ENCODE assay signal across 16 cellular contexts in genomic region chr14:24848427-24848826, GRCh38.
A peak's percentile ranks its signal among the peaks of the same experiment; 100 is the strongest.
DNase-seq lines count a peak whose midpoint lies in the region; ATAC-seq, FAIRE-seq and TF ChIP-seq lines count a peak whose summit lies in the region.
"Had no signal": no experiment of that assay in that cellular context is flagged by ENCODE, and none has a peak within 500 bp of the region (broad histone marks: within the 10 kb centered on the region; RNA-seq: fewer than 3 reads in every experiment).

No MANE protein-coding gene starts in this region.

- no peak for FAIRE-seq in keratinocyte (lab: Jason Lieb, UNC)
- FAIRE-seq: A549 had no signal

- no peak overlapping the region for H3K9ac ChIP-seq in keratinocyte (ENCODE audit: control insufficient read depth, extremely low read depth, insufficient read depth, low read length)

- no peaks in the 10 kb centered on the region for H3K36me3 ChIP-seq in brain microvascular endothelial cell (replicated peaks)
- no peaks in the 10 kb centered on the region for H3K36me3 ChIP-seq in keratinocyte (ENCODE audit: control insufficient read depth in 2 of 2, extremely low read depth in 1 of 2, insufficient read depth in 2 of 2, low read length in 2 of 2)

- H2AFZ ChIP-seq in keratinocyte (ENCODE audit: control insufficient read depth, low read length): no peak overlapping the region

- H3K36me3 Mint-ChIP-seq in activated naive CD4-positive, alpha-beta T cell treated with anti-CD3 and anti-CD28 coated beads for 36 hours (ENCODE audit: low read depth): no peaks in the 10 kb centered on the region

- no peak overlapping the region for H3K4me3 ChIP-seq in brain microvascular endothelial cell (ENCODE audit: low read depth, low read length)
- H3K4me3 ChIP-seq in keratinocyte (ENCODE audit: control insufficient read depth in 2 of 3, extremely low read depth in 1 of 3, insufficient read depth in 2 of 3, low read depth in 1 of 3, low read length in 3 of 3): no peak overlapping the region
- H3K4me3 ChIP-seq: A549, heart left ventricle had no signal

- no peak for TF ChIP-seq CTCF in brain microvascular endothelial cell (IDR thresholded peaks at IDR 0.05; ENCODE audit: low read depth, low read length, missing control alignments)
- no peak for TF ChIP-seq CTCF in keratinocyte (optimal IDR thresholded peaks at IDR 0.05 in 1 of 3, IDR thresholded peaks at IDR 0.05 in 1 of 3, conservative IDR thresholded peaks at IDR 0.05 in 1 of 3; ENCODE audit: extremely low read depth in 1 of 3, insufficient read depth in 2 of 3, low read length in 3 of 3)

- H3K4me2 ChIP-seq in keratinocyte (ENCODE audit: control insufficient read depth, extremely low read depth, insufficient read depth, low read depth, low read length): peak overlapping the region; percentile 3
- H3K4me2 ChIP-seq: A549 had no signal

- peak; percentile 4 for DNase-seq in A172 (ENCODE audit: low spot score)
- DNase-seq in HS-27A (ENCODE audit: low read depth): peak; percentile 58
- DNase-seq in brain microvascular endothelial cell: peak; percentile 24
- no peak for DNase-seq in keratinocyte (ENCODE audit: low read depth, low spot score)
- DNase-seq in activated naive CD4-positive, alpha-beta T cell treated with anti-CD3 and anti-CD28 coated beads for 36 hours: no peak
- no peak for DNase-seq in activated CD4-positive, alpha-beta T cell treated with anti-CD3 and anti-CD28 coated beads for 4 hours
- DNase-seq in activated CD8-positive, alpha-beta memory T cell treated with anti-CD3 and anti-CD28 coated beads, Interleukin-2, amount 50 U/mL, for 4 hours: no peak
- DNase-seq: activated CD4-positive, CD25-positive, alpha-beta regulatory T cell; activated gamma-delta T cell; heart left ventricle; kidney glomerular epithelial cell; NCI-H82; stimulated activated CD4-positive, alpha-beta T cell treated with anti-CD3 and anti-CD28 coated beads, Interleukin-15, amount 100 ng/mL, for 24 hours had no signal

- no peaks in the 10 kb centered on the region for H3K9me1 ChIP-seq in keratinocyte (ENCODE audit: control insufficient read depth, extremely low read depth, insufficient read depth, low read length)

- H3K79me2 ChIP-seq in keratinocyte (ENCODE audit: control insufficient read depth, insufficient read depth, low read length): no peaks in the 10 kb centered on the region

- H3K27me3 ChIP-seq in brain microvascular endothelial cell (replicated peaks) (no peaks in the 10 kb centered on the region), keratinocyte (ENCODE audit: control insufficient read depth, extremely low read depth, insufficient read depth, low read length) (no peaks in the 10 kb centered on the region)
- H3K27me3 ChIP-seq: heart left ventricle had no signal

- no peak overlapping the region for H3K4me3 Mint-ChIP-seq in activated naive CD4-positive, alpha-beta T cell treated with anti-CD3 and anti-CD28 coated beads for 36 hours

- intact Hi-C loops in activated naive CD4-positive, alpha-beta T cell treated with anti-CD3 and anti-CD28 coated beads for 36 hours (cut with micrococcal nuclease): no loop called here

- no peak overlapping the region for H3K27ac ChIP-seq in brain microvascular endothelial cell
- no peak overlapping the region for H3K27ac ChIP-seq in keratinocyte (ENCODE audit: control insufficient read depth, insufficient read depth, low read length)
- H3K27ac ChIP-seq: A549, heart left ventricle, RWPE1 had no signal

- peaks cover 20% of the 10 kb centered on the region for H3K27me3 Mint-ChIP-seq in activated naive CD4-positive, alpha-beta T cell treated with anti-CD3 and anti-CD28 coated beads for 36 hours (ENCODE audit: low read depth)

- H3K4me1 Mint-ChIP-seq in activated naive CD4-positive, alpha-beta T cell treated with anti-CD3 and anti-CD28 coated beads for 36 hours (ENCODE audit: low read depth): no peaks in the 10 kb centered on the region

- dilution Hi-C loops in keratinocyte (cut with MboI; ENCODE audit: extremely low pct_ligation_motif_present, low sequenced_read_pairs): no loop called here

- H3K9me3 ChIP-seq in keratinocyte (ENCODE audit: control insufficient read depth, low read depth, low read length): no peaks in the 10 kb centered on the region
- H3K9me3 ChIP-seq: A549, heart left ventricle had no signal

- H3K4me1 ChIP-seq in keratinocyte (ENCODE audit: control insufficient read depth, extremely low read depth, insufficient read depth, low read length): no peaks in the 10 kb centered on the region

- in situ Hi-C loops in brain microvascular endothelial cell (cut with HindIII; ENCODE audit: low pct_ligation_motif_present, low sequenced_read_pairs): no loop called here

- H3K9me3 Mint-ChIP-seq in activated naive CD4-positive, alpha-beta T cell treated with anti-CD3 and anti-CD28 coated beads for 36 hours: no peaks in the 10 kb centered on the region

- no peak overlapping the region for H3K27ac Mint-ChIP-seq in activated naive CD4-positive, alpha-beta T cell treated with anti-CD3 and anti-CD28 coated beads for 36 hours

- no peak for ATAC-seq in GM18517 (IDR thresholded peaks at IDR 0.05; ENCODE audit: unreplicated experiment)
- ATAC-seq: A549 had no signal

- H4K20me1 ChIP-seq in keratinocyte (ENCODE audit: control insufficient read depth, extremely low read depth, insufficient read depth, low read length): no peaks in the 10 kb centered on the region

- CTCF ChIA-PET in activated naive CD4-positive, alpha-beta T cell treated with anti-CD3 and anti-CD28 coated beads for 36 hours (lab: Charles Lee): no interaction called here

Comparison
In these comparisons a context has a peak if more than half of its experiments do, and no peak if none do; other contexts are left out.
1. DNase-seq: peak in A172 (single experiment), HS-27A (single experiment) and brain microvascular endothelial cell (single experiment); none in keratinocyte (single experiment), activated naive CD4-positive, alpha-beta T cell treated with anti-CD3 and anti-CD28 coated beads for 36 hours (single experiment), activated CD4-positive, alpha-beta T cell treated with anti-CD3 and anti-CD28 coated beads for 4 hours (0 of 2) and activated CD8-positive, alpha-beta memory T cell treated with anti-CD3 and anti-CD28 coated beads, Interleukin-2, amount 50 U/mL, for 4 hours (single experiment).